Comparison of ENCODE assay signal across 22 cellular contexts in genomic region chr13:73035660-73036059, GRCh38.
"Had no signal": no experiment of that assay in that cellular context is flagged by ENCODE, and none has a peak within 500 bp of the region (broad histone marks: within the 10 kb centered on the region; RNA-seq: fewer than 3 reads in every experiment).

No MANE protein-coding gene starts in this region.

- H3K36me3 ChIP-seq: esophagus squamous epithelium, ovary, sigmoid colon, spleen, thoracic aorta, tibial nerve, upper lobe of right lung, uterus had no signal

- H3K36me3 Mint-ChIP-seq: natural killer cell; stimulated activated memory B cell treated with anti-CD40 and anti-IgM and Interleukin-4, amounts not matched to agents 10 μg/mL and 1 μg/mL and 100 μg/mL, for 72 hours had no signal

- DNase-seq: cortex of kidney; effector memory CD8-positive, alpha-beta T cell; erythroblast; esophagus squamous epithelium; natural killer cell; occipital lobe; ovary; posterior cingulate gyrus; psoas muscle; right cardiac atrium; sigmoid colon; spleen; stimulated activated CD4-positive, alpha-beta T cell treated with anti-CD3 and anti-CD28 coated beads, Interleukin-4, amount 100 ng/mL, for 4 hours; stimulated activated naive CD8-positive, alpha-beta T cell treated with anti-CD3 and anti-CD28 coated beads, Interleukin-15, Interleukin-2, amounts not matched to agents 100 U/mL and 50 U/mL, for 24 hours; substantia nigra; upper lobe of right lung; uterus had no signal

- ATAC-seq: effector memory CD8-positive, alpha-beta T cell; natural killer cell; right cardiac atrium; stimulated activated memory B cell treated with anti-CD40 and anti-IgM and Interleukin-4, amounts not matched to agents 10 μg/mL and 1 μg/mL and 100 μg/mL, for 72 hours; stimulated activated naive CD8-positive, alpha-beta T cell treated with anti-CD3 and anti-CD28 coated beads, Interleukin-15, Interleukin-2, amounts not matched to agents 100 U/mL and 50 U/mL, for 24 hours; upper lobe of right lung had no signal

- H3K9me3 Mint-ChIP-seq: effector memory CD8-positive, alpha-beta T cell; natural killer cell; stimulated activated memory B cell treated with anti-CD40 and anti-IgM and Interleukin-4, amounts not matched to agents 10 μg/mL and 1 μg/mL and 100 μg/mL, for 72 hours had no signal

- H3K4me3 Mint-ChIP-seq: effector memory CD8-positive, alpha-beta T cell; natural killer cell; stimulated activated memory B cell treated with anti-CD40 and anti-IgM and Interleukin-4, amounts not matched to agents 10 μg/mL and 1 μg/mL and 100 μg/mL, for 72 hours had no signal

- H3K4me1 ChIP-seq: psoas muscle, sigmoid colon, spleen, tibial nerve, upper lobe of right lung, uterus had no signal

- H3K27ac Mint-ChIP-seq: effector memory CD8-positive, alpha-beta T cell; natural killer cell; stimulated activated memory B cell treated with anti-CD40 and anti-IgM and Interleukin-4, amounts not matched to agents 10 μg/mL and 1 μg/mL and 100 μg/mL, for 72 hours had no signal

- H3K4me1 Mint-ChIP-seq: natural killer cell; stimulated activated memory B cell treated with anti-CD40 and anti-IgM and Interleukin-4, amounts not matched to agents 10 μg/mL and 1 μg/mL and 100 μg/mL, for 72 hours had no signal

- H3K4me3 ChIP-seq: esophagus squamous epithelium, lung, ovary, psoas muscle, sigmoid colon, skin epidermis, spleen, thoracic aorta, tibial nerve, upper lobe of right lung, uterus had no signal

- H3K27me3 ChIP-seq: esophagus squamous epithelium, ovary, sigmoid colon, spleen, tibial nerve, upper lobe of right lung, uterus had no signal

- H3K27ac ChIP-seq: esophagus squamous epithelium, ovary, psoas muscle, sigmoid colon, skin epidermis, spleen, thoracic aorta, tibial nerve, upper lobe of right lung, uterus had no signal

- H3K27me3 Mint-ChIP-seq: effector memory CD8-positive, alpha-beta T cell; stimulated activated memory B cell treated with anti-CD40 and anti-IgM and Interleukin-4, amounts not matched to agents 10 μg/mL and 1 μg/mL and 100 μg/mL, for 72 hours had no signal

- H3K9me3 ChIP-seq: esophagus squamous epithelium, ovary, psoas muscle, sigmoid colon, spleen, thoracic aorta, tibial nerve, upper lobe of right lung, uterus had no signal
